Comparison of ENCODE assay signal across 20 cellular contexts in genomic region chr21:38839370-38839681, GRCh38. TPM values are rescaled to one million over a fixed set of nuclear protein-coding genes. Genes with fewer than 3 reads are reported as not detected.
DNase-seq lines count a peak whose midpoint lies in the region; ATAC-seq and TF ChIP-seq lines count a peak whose summit lies in the region.
"Had no signal": no experiment of that assay in that cellular context is flagged by ENCODE, and none has a peak within 500 bp of the region (broad histone marks: within the 10 kb centered on the region; RNA-seq: fewer than 3 reads in every experiment).

No MANE protein-coding gene starts in this region.

- H4K20me1 ChIP-seq in SK-N-SH (ENCODE audit: insufficient read depth) (no peaks in the 10 kb centered on the region), fibroblast of lung (ENCODE audit: control insufficient read depth, extremely low read depth, insufficient read depth, low read length) (no peaks in the 10 kb centered on the region)
- H4K20me1 ChIP-seq: BLaER1 treated with 17β-estradiol and CSF1 and Interleukin-3, amounts not matched to agents 10 nM and 100 nM had no signal

- TF ChIP-seq RAD21 in SK-N-SH (IDR thresholded peaks at IDR 0.05; ENCODE audit: low read length) = no peak

- POLR2A ChIA-PET in SK-N-SH (lab: Yijun Ruan, JAX) = no interaction called here

- peak overlapping the region; percentile 38; the same call in 1 of the 2 replicates for H3K4me2 ChIP-seq in SK-N-SH
- no peak overlapping the region for H3K4me2 ChIP-seq in fibroblast of lung (ENCODE audit: extremely low read depth, insufficient read depth, low read length)

- no peaks in the 10 kb centered on the region for H3K9me2 ChIP-seq in SK-N-SH

- TF ChIP-seq CTCF in SK-N-SH (IDR thresholded peaks at IDR 0.05) (no peak), fibroblast of lung (conservative IDR thresholded peaks at IDR 0.05 in 1 of 2, IDR thresholded peaks at IDR 0.05 in 1 of 2; ENCODE audit: low read depth in 1 of 2, low read length in 2 of 2) (no peak)

- H2AFZ ChIP-seq in SK-N-SH (ENCODE audit: low read depth) (no peak overlapping the region), fibroblast of lung (ENCODE audit: low read length) (no peak overlapping the region)

- H3K36me3 Mint-ChIP-seq in activated naive CD8-positive, alpha-beta T cell treated with anti-CD3 and anti-CD28 coated beads, Interleukin-2, amount 50 U/mL, for 24 hours (ENCODE audit: low read depth) = no peaks in the 10 kb centered on the region
- no peaks in the 10 kb centered on the region for H3K36me3 Mint-ChIP-seq in activated naive CD8-positive, alpha-beta T cell treated with anti-CD3 and anti-CD28 coated beads for 36 hours
- H3K36me3 Mint-ChIP-seq in activated T-helper 2 cell treated with anti-CD3 and anti-CD28 coated beads, Interferon-gamma antibody, Interleukin-2, Interleukin-4, amounts not matched to agents 10 μg/mL and 5 μg/mL and 100 μg/mL, durations not matched to agents 14 hours and 24 hours and 36 hours (ENCODE audit: low read depth) = no peaks in the 10 kb centered on the region

- no peak for ATAC-seq in activated naive CD8-positive, alpha-beta T cell treated with anti-CD3 and anti-CD28 coated beads, Interleukin-2, amount 50 U/mL, for 24 hours
- ATAC-seq in GM21825 (IDR thresholded peaks at IDR 0.05; ENCODE audit: unreplicated experiment) = no peak
- ATAC-seq in GM18517 (IDR thresholded peaks at IDR 0.05; ENCODE audit: unreplicated experiment) = no peak

- no peak for DNase-seq in activated naive CD8-positive, alpha-beta T cell treated with anti-CD3 and anti-CD28 coated beads, Interleukin-2, amount 50 U/mL, for 24 hours
- no peak for DNase-seq in activated naive CD8-positive, alpha-beta T cell treated with anti-CD3 and anti-CD28 coated beads for 36 hours
- DNase-seq in SK-N-SH (no peak), fibroblast of lung (ENCODE audit: low read depth in 2 of 2) (no peak)
- DNase-seq in activated T-helper 2 cell treated with anti-CD3 and anti-CD28 coated beads, Interferon-gamma antibody, Interleukin-2, Interleukin-4, amounts not matched to agents 10 μg/mL and 5 μg/mL and 100 μg/mL, durations not matched to agents 14 hours and 24 hours and 36 hours (ENCODE audit: low spot score) = no peak
- DNase-seq: activated CD4-positive, alpha-beta T cell treated with anti-CD3 and anti-CD28 coated beads, Interleukin-2, amount 10 ng/mL, durations not matched to agents 7 days and 5 days; activated CD8-positive, alpha-beta memory T cell treated with anti-CD3 and anti-CD28 coated beads, Interleukin-2, amount 50 U/mL, for 48 hours; activated gamma-delta T cell treated with Interleukin-2 at 50 U/mL for 16 hours; aorta; hypothalamus; KBM-7; NCI-H2029 treated with DMSO at 0.1 percent for 48 hours; nephron progenitor cell; stimulated activated CD4-positive, alpha-beta T cell treated with anti-CD3 and anti-CD28 coated beads, Interleukin-4, amount 100 ng/mL, for 24 hours had no signal

- intact Hi-C loops in activated T-helper 2 cell treated with anti-CD3 and anti-CD28 coated beads, Interferon-gamma antibody, Interleukin-2, Interleukin-4, amounts not matched to agents 10 μg/mL and 5 μg/mL and 100 μg/mL, durations not matched to agents 14 hours and 24 hours and 36 hours (cut with micrococcal nuclease) = loop anchor here (1.0 to 10.0 kb wide), 9 partner anchors 8 to 345 kb away; partner anchors contain the start of gene PSMG1

- H3K9me3 ChIP-seq in SK-N-SH (no peaks in the 10 kb centered on the region), fibroblast of lung (ENCODE audit: control insufficient read depth, insufficient read depth, low read depth, low read length) (no peaks in the 10 kb centered on the region)
- H3K9me3 ChIP-seq: upper lobe of left lung had no signal

- H3K9ac ChIP-seq in SK-N-SH (peak overlapping the region; percentile 56), fibroblast of lung (ENCODE audit: insufficient read depth, low read length) (no peak overlapping the region)
- H3K9ac ChIP-seq: BLaER1 treated with 17β-estradiol and CSF1 and Interleukin-3, amounts not matched to agents 10 nM and 100 nM had no signal

- TF ChIP-seq EP300 in SK-N-SH (IDR thresholded peaks at IDR 0.05; ENCODE audit: borderline replicate concordance in 1 of 2, low read depth in 1 of 2, low read length in 1 of 2) = no peak

- H3K79me2 ChIP-seq in SK-N-SH (ENCODE audit: insufficient read depth) (no peaks in the 10 kb centered on the region), fibroblast of lung (ENCODE audit: control insufficient read depth, insufficient read depth, low read length) (no peaks in the 10 kb centered on the region)

- 67% methylated on average over 4 of the region's 4 CpGs for WGBS in SK-N-SH (ENCODE audit: low lambda C conversion rate)
- 55% methylated on average over 4 of the region's 4 CpGs for WGBS in urinary bladder

- H3K27me3 ChIP-seq in SK-N-SH (ENCODE audit: insufficient read depth) (no peaks in the 10 kb centered on the region), fibroblast of lung (ENCODE audit: control insufficient read depth, insufficient read depth, low read length) (no peaks in the 10 kb centered on the region)
- H3K27me3 ChIP-seq: BLaER1 treated with 17β-estradiol and CSF1 and Interleukin-3, amounts not matched to agents 10 nM and 100 nM; upper lobe of left lung had no signal

- H3K4me3 ChIP-seq in SK-N-SH (ENCODE audit: low read depth in 2 of 2, low read length in 1 of 2) = no peak overlapping the region
- H3K4me3 ChIP-seq in fibroblast of lung (replicated peaks in 1 of 4; ENCODE audit: control extremely low read depth in 1 of 4, insufficient read depth in 1 of 4, low read depth in 3 of 4, low read length in 4 of 4) = no peak overlapping the region
- no peak overlapping the region for H3K4me3 ChIP-seq in urinary bladder (ENCODE audit: low read depth, low read length)
- H3K4me3 ChIP-seq: BLaER1 treated with 17β-estradiol and CSF1 and Interleukin-3, amounts not matched to agents 10 nM and 100 nM; skin epidermis; upper lobe of left lung had no signal

- peaks cover 36% of the 10 kb centered on the region for H3F3A ChIP-seq in SK-N-SH (replicated peaks; ENCODE audit: insufficient read depth)

- H3K27ac ChIP-seq in SK-N-SH (ENCODE audit: low read depth in 2 of 2, low read length in 1 of 2) (peak overlapping the region in 1 of 2 experiments; percentile 93; a peak in 3 of 4 replicates), fibroblast of lung (ENCODE audit: insufficient read depth, low read length) (peak overlapping the region; percentile 78), urinary bladder (ENCODE audit: low read depth) (peak overlapping the region; percentile 14)
- H3K27ac ChIP-seq: upper lobe of left lung had no signal

- H3K4me3 Mint-ChIP-seq in activated naive CD8-positive, alpha-beta T cell treated with anti-CD3 and anti-CD28 coated beads, Interleukin-2, amount 50 U/mL, for 24 hours = no peak overlapping the region
- no peak overlapping the region for H3K4me3 Mint-ChIP-seq in activated naive CD8-positive, alpha-beta T cell treated with anti-CD3 and anti-CD28 coated beads for 36 hours
- no peak overlapping the region for H3K4me3 Mint-ChIP-seq in activated T-helper 2 cell treated with anti-CD3 and anti-CD28 coated beads, Interferon-gamma antibody, Interleukin-2, Interleukin-4, amounts not matched to agents 10 μg/mL and 5 μg/mL and 100 μg/mL, durations not matched to agents 14 hours and 24 hours and 36 hours (ENCODE audit: low read depth)
- H3K4me3 Mint-ChIP-seq: activated CD4-positive, alpha-beta T cell treated with anti-CD3 and anti-CD28 coated beads, Interleukin-2, amount 10 ng/mL, durations not matched to agents 7 days and 5 days; nephron progenitor cell had no signal

- no peaks in the 10 kb centered on the region for H3K36me3 ChIP-seq in SK-N-SH (replicated peaks in 1 of 2; ENCODE audit: control insufficient read depth in 1 of 2, insufficient read depth in 2 of 2, low read length in 1 of 2)
- H3K36me3 ChIP-seq in fibroblast of lung (ENCODE audit: control insufficient read depth, insufficient read depth, low read length) = no peaks in the 10 kb centered on the region
- H3K36me3 ChIP-seq in urinary bladder (ENCODE audit: insufficient read depth) = no peaks in the 10 kb centered on the region
- H3K36me3 ChIP-seq: BLaER1 treated with 17β-estradiol and CSF1 and Interleukin-3, amounts not matched to agents 10 nM and 100 nM; upper lobe of left lung had no signal

- CTCF ChIA-PET in SK-N-SH (lab: Yijun Ruan, JAX) = no interaction called here

- peaks cover 32% of the 10 kb centered on the region for H3K4me1 Mint-ChIP-seq in activated naive CD8-positive, alpha-beta T cell treated with anti-CD3 and anti-CD28 coated beads, Interleukin-2, amount 50 U/mL, for 24 hours
- H3K4me1 Mint-ChIP-seq in activated naive CD8-positive, alpha-beta T cell treated with anti-CD3 and anti-CD28 coated beads for 36 hours = peaks cover 1% of the 10 kb centered on the region
- peaks cover 36% of the 10 kb centered on the region for H3K4me1 Mint-ChIP-seq in activated T-helper 2 cell treated with anti-CD3 and anti-CD28 coated beads, Interferon-gamma antibody, Interleukin-2, Interleukin-4, amounts not matched to agents 10 μg/mL and 5 μg/mL and 100 μg/mL, durations not matched to agents 14 hours and 24 hours and 36 hours (ENCODE audit: low read depth)
- H3K4me1 Mint-ChIP-seq: activated CD4-positive, alpha-beta T cell treated with anti-CD3 and anti-CD28 coated beads, Interleukin-2, amount 10 ng/mL, durations not matched to agents 7 days and 5 days had no signal

- H3K27ac Mint-ChIP-seq in activated naive CD8-positive, alpha-beta T cell treated with anti-CD3 and anti-CD28 coated beads, Interleukin-2, amount 50 U/mL, for 24 hours = peak overlapping the region; percentile 39
- no peak overlapping the region for H3K27ac Mint-ChIP-seq in activated naive CD8-positive, alpha-beta T cell treated with anti-CD3 and anti-CD28 coated beads for 36 hours
- no peak overlapping the region for H3K27ac Mint-ChIP-seq in activated T-helper 2 cell treated with anti-CD3 and anti-CD28 coated beads, Interferon-gamma antibody, Interleukin-2, Interleukin-4, amounts not matched to agents 10 μg/mL and 5 μg/mL and 100 μg/mL, durations not matched to agents 14 hours and 24 hours and 36 hours
- H3K27ac Mint-ChIP-seq: activated CD4-positive, alpha-beta T cell treated with anti-CD3 and anti-CD28 coated beads, Interleukin-2, amount 10 ng/mL, durations not matched to agents 7 days and 5 days; nephron progenitor cell had no signal

- H3K27me3 Mint-ChIP-seq in activated naive CD8-positive, alpha-beta T cell treated with anti-CD3 and anti-CD28 coated beads, Interleukin-2, amount 50 U/mL, for 24 hours = peaks cover 8% of the 10 kb centered on the region
- peaks cover 4% of the 10 kb centered on the region for H3K27me3 Mint-ChIP-seq in activated naive CD8-positive, alpha-beta T cell treated with anti-CD3 and anti-CD28 coated beads for 36 hours
- no peaks in the 10 kb centered on the region for H3K27me3 Mint-ChIP-seq in activated T-helper 2 cell treated with anti-CD3 and anti-CD28 coated beads, Interferon-gamma antibody, Interleukin-2, Interleukin-4, amounts not matched to agents 10 μg/mL and 5 μg/mL and 100 μg/mL, durations not matched to agents 14 hours and 24 hours and 36 hours (ENCODE audit: low read depth)
- H3K27me3 Mint-ChIP-seq: activated CD4-positive, alpha-beta T cell treated with anti-CD3 and anti-CD28 coated beads, Interleukin-2, amount 10 ng/mL, durations not matched to agents 7 days and 5 days had no signal

- H3K4me1 ChIP-seq in SK-N-SH (ENCODE audit: control insufficient read depth in 1 of 2, insufficient read depth in 2 of 2, low read depth in 1 of 2, low read length in 1 of 2) (peaks cover 0 to 29% of the 10 kb centered on the region in 2 experiments), fibroblast of lung (ENCODE audit: control insufficient read depth, extremely low read depth, insufficient read depth, low read length) (peaks cover 20% of the 10 kb centered on the region), urinary bladder (ENCODE audit: insufficient read depth) (no peaks in the 10 kb centered on the region)

- H3K9me3 Mint-ChIP-seq in activated naive CD8-positive, alpha-beta T cell treated with anti-CD3 and anti-CD28 coated beads, Interleukin-2, amount 50 U/mL, for 24 hours = no peaks in the 10 kb centered on the region
- H3K9me3 Mint-ChIP-seq in activated naive CD8-positive, alpha-beta T cell treated with anti-CD3 and anti-CD28 coated beads for 36 hours = no peaks in the 10 kb centered on the region
- H3K9me3 Mint-ChIP-seq in activated T-helper 2 cell treated with anti-CD3 and anti-CD28 coated beads, Interferon-gamma antibody, Interleukin-2, Interleukin-4, amounts not matched to agents 10 μg/mL and 5 μg/mL and 100 μg/mL, durations not matched to agents 14 hours and 24 hours and 36 hours = no peaks in the 10 kb centered on the region
- H3K9me3 Mint-ChIP-seq: activated CD4-positive, alpha-beta T cell treated with anti-CD3 and anti-CD28 coated beads, Interleukin-2, amount 10 ng/mL, durations not matched to agents 7 days and 5 days had no signal

RNA-seq across cellular contexts. Expression of gene ETS2, which starts 33.6 kb away (rescaled TPM):
- 10 to 100 TPM; 28.7 to 30.3 TPM for total RNA-seq in activated naive CD8-positive, alpha-beta T cell treated with anti-CD3 and anti-CD28 coated beads for 36 hours
- polyA plus RNA-seq in SK-N-SH (2012; rRNA removed) (14.2 and 16.3 TPM in 2 replicates), fibroblast of lung (28.0 and 60.5 TPM in 2 replicates), urinary bladder (113 TPM)
- polyA plus RNA-seq in SK-N-SH (2012; cell fraction: cytosol; rRNA removed) = 11.4 and 13.6 TPM in 2 replicates
- 26.5 and 30.4 TPM in 2 replicates for polyA plus RNA-seq in SK-N-SH (2012; cell fraction: nucleus; rRNA removed)
- total RNA-seq in fibroblast of lung (70.4 and 77.3 TPM in 2 replicates), urinary bladder (91.7 TPM)
- 21.6 and 41.3 TPM in 2 replicates for polyA plus RNA-seq in fibroblast of lung (2012)
- 30.0 and 65.8 TPM in 2 replicates for polyA minus RNA-seq in fibroblast of lung (ENCODE audit: low replicate concordance)
- total RNA-seq in activated T-helper 2 cell treated with anti-CD3 and anti-CD28 coated beads, Interferon-gamma antibody, Interleukin-2, Interleukin-4, amounts not matched to agents 10 μg/mL and 5 μg/mL and 100 μg/mL, durations not matched to agents 14 hours and 24 hours and 36 hours = 62.8 and 63.9 TPM in 2 replicates
